In genomic region chr12:72790273-72790672, GRCh38 we compare ENCODE assay signal across 19 cellular contexts.
DNase-seq lines count a peak whose midpoint lies in the region; ATAC-seq, FAIRE-seq and TF ChIP-seq lines count a peak whose summit lies in the region.
"Had no signal": no experiment of that assay in that cellular context is flagged by ENCODE, and none has a peak within 500 bp of the region (broad histone marks: within the 10 kb centered on the region; RNA-seq: fewer than 3 reads in every experiment).

No MANE protein-coding gene starts in this region.

- H3K27me3 Mint-ChIP-seq in osteocyte (ENCODE audit: unreplicated experiment) = no peaks in the 10 kb centered on the region
- H3K27me3 Mint-ChIP-seq: CD4-positive, CD25-positive, alpha-beta regulatory T cell had no signal

- no peak for TF ChIP-seq CTCF in osteocyte (IDR thresholded peaks at IDR 0.05)

- DNase-seq in EL = peak; percentile 77
- DNase-seq in HTR-8/SVneo (ENCODE audit: insufficient read length, low spot score) = peak; percentile 2
- peak; percentile 54 for DNase-seq in T1000 (lab: John Stamatoyannopoulos, UW)
- DNase-seq in kidney tubule cell (ENCODE audit: low spot score) = peak; percentile 7
- no peak for DNase-seq in osteocyte (ENCODE audit: extremely low spot score, unreplicated experiment)
- DNase-seq in inferior parietal cortex (ENCODE audit: extremely low spot score) = no peak
- DNase-seq: AML-193; CD4-positive, CD25-positive, alpha-beta regulatory T cell; DMS79 treated with DMSO at 0.1 percent for 48 hours; NCI-H1105; NCI-H187; NCI-H2171 treated with DMSO at 0.1 percent for 48 hours; NCI-H82; SW 1271 had no signal

- no peak for ATAC-seq in GM19452 (IDR thresholded peaks at IDR 0.05; ENCODE audit: unreplicated experiment)
- ATAC-seq in HG03025 (IDR thresholded peaks at IDR 0.05; ENCODE audit: low FRiP score, unreplicated experiment) = no peak
- ATAC-seq: K562 had no signal

- no peak for FAIRE-seq in HTR-8/SVneo (lab: Jason Lieb, UNC)
- FAIRE-seq: H54, K562, RCC 7860 had no signal

- peaks cover 23% of the 10 kb centered on the region for H3K9me3 Mint-ChIP-seq in osteocyte (ENCODE audit: unreplicated experiment)

- H3K27ac Mint-ChIP-seq in osteocyte (ENCODE audit: unreplicated experiment) = no peak overlapping the region
- H3K27ac Mint-ChIP-seq: CD4-positive, CD25-positive, alpha-beta regulatory T cell had no signal

- no peak overlapping the region for H3K4me3 Mint-ChIP-seq in osteocyte (ENCODE audit: unreplicated experiment)
- H3K4me3 Mint-ChIP-seq: CD4-positive, CD25-positive, alpha-beta regulatory T cell had no signal

- H3K36me3 Mint-ChIP-seq in osteocyte (ENCODE audit: unreplicated experiment) = no peaks in the 10 kb centered on the region
- H3K36me3 Mint-ChIP-seq: CD4-positive, CD25-positive, alpha-beta regulatory T cell had no signal

- H3K4me1 Mint-ChIP-seq in osteocyte (ENCODE audit: unreplicated experiment) = no peaks in the 10 kb centered on the region
- H3K4me1 Mint-ChIP-seq: CD4-positive, CD25-positive, alpha-beta regulatory T cell had no signal

Comparison
In these comparisons a context has a peak if more than half of its experiments do, and no peak if none do; other contexts are left out.
1. DNase-seq: peak in EL (single experiment), HTR-8/SVneo (single experiment), T1000 (single experiment) and kidney tubule cell (single experiment); none in osteocyte (single experiment) and inferior parietal cortex (single experiment).